ENCODE assay signal across 2 cellular contexts in the genomic region with DNA sequence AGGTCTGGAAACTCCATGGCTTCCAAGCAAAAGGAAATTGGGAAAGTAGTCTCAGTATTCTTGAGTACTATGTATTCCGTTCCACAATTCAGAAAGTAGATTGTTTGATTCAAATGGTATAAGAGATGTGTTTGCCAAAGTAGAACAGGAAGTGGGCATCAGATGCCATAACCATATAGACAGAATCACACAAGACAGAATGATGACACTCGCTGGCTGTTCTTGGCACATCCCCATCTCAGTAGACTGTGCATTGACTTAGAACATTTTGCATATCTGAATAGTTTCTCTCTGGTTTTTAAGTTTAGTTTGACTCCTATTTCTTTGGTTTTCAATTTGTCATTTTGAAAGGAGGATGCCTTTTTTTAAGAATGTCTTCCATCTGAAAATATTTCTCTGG.
TF ChIP-seq lines count a peak whose summit lies in the region.

No MANE protein-coding gene starts in this region.

TF ChIP-seq in IMR-90, 13 proteins besides CTCF, POLR2A, EP300 and RAD21:
- TF ChIP-seq RCOR1 (IDR thresholded peaks at IDR 0.05; ENCODE audit: insufficient replicate concordance, low read length) (no peak), BHLHE40 (IDR thresholded peaks at IDR 0.05; ENCODE audit: low read depth, low read length) (no peak)
- TF ChIP-seq, protein P1, sequence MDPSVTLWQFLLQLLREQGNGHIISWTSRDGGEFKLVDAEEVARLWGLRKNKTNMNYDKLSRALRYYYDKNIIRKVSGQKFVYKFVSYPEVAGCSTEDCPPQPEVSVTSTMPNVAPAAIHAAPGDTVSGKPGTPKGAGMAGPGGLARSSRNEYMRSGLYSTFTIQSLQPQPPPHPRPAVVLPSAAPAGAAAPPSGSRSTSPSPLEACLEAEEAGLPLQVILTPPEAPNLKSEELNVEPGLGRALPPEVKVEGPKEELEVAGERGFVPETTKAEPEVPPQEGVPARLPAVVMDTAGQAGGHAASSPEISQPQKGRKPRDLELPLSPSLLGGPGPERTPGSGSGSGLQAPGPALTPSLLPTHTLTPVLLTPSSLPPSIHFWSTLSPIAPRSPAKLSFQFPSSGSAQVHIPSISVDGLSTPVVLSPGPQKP (IDR thresholded peaks at IDR 0.05; ENCODE audit: borderline replicate concordance, low read depth, low read length): no peak

TF ChIP-seq in endothelial cell of umbilical vein, 7 proteins besides CTCF, POLR2A, EP300 and RAD21:
- no peak for TF ChIP-seq POLR2AphosphoS5 (IDR thresholded peaks at IDR 0.05; ENCODE audit: insufficient read depth, low read depth, low read length)
- no peak for TF ChIP-seq MYC (IDR thresholded peaks at IDR 0.05; ENCODE audit: low read depth, low read length)
- TF ChIP-seq FOS (IDR thresholded peaks at IDR 0.05; ENCODE audit: borderline replicate concordance, insufficient read depth, low read length): no peak
- TF ChIP-seq, protein P2, sequence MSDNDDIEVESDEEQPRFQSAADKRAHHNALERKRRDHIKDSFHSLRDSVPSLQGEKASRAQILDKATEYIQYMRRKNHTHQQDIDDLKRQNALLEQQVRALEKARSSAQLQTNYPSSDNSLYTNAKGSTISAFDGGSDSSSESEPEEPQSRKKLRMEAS (IDR thresholded peaks at IDR 0.05; ENCODE audit: insufficient read depth, insufficient read length): no peak
- no peak for TF ChIP-seq EZH2 (IDR thresholded peaks at IDR 0.05; ENCODE audit: borderline replicate concordance, low read depth, low read length, severe bottlenecking)
- no peak for TF ChIP-seq JUN (IDR thresholded peaks at IDR 0.05; ENCODE audit: borderline replicate concordance, insufficient read depth, insufficient read length, low read depth)
- TF ChIP-seq GATA2 (IDR thresholded peaks at IDR 0.05; ENCODE audit: insufficient read depth, insufficient read length, low read depth, low read length): no peak
